Comparison of ENCODE assay signal across 1 cellular context in the genomic region with DNA sequence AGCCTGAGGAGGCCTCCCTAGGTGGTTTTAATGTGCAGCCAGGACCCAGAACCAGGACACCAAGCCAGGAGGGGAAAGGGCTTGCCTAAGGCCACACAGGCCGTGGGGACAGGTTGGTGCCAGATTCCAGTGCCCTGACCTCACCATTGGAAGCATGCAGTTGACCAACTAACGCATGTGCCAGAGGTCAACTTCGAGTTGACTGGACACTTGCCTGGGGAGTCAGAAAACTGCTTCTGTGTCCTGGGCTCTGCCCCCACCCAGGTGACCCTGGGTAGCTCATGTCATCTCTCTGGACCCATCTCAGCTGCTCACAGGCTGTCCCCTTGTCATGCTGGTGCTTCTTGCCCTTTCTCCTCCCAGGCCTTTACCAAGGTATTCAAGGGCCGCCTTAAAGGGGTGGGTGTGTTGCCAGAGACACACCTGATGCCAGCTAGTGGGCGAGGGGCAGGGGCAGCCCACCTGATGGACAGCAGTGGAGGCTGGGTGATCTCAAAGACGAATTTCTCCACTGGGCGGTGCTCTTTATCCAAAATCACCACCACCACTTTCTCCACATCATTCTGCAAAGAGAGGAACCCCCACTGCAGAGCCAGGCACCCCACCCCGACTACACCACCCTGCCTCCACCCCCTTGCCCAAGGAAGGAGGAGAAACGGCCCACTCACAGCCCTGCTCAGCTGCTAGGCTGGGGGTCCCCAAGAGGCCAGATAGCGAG.
TF ChIP-seq lines count a peak whose summit lies in the region.

No MANE protein-coding gene starts in this region.

TF ChIP-seq in HepG2, 621 proteins besides CTCF, POLR2A, EP300 and RAD21:
- TF ChIP-seq ZNF501 (CRISPR knock-in tag; IDR thresholded peaks at IDR 0.05) (no peak), ZNF790 (CRISPR knock-in tag; IDR thresholded peaks at IDR 0.05; ENCODE audit: borderline replicate concordance) (no peak), KLF12 (CRISPR knock-in tag; IDR thresholded peaks at IDR 0.05; ENCODE audit: borderline replicate concordance) (no peak), NR2C2 (CRISPR knock-in tag; IDR thresholded peaks at IDR 0.05; ENCODE audit: borderline replicate concordance) (no peak), AGO1 (IDR thresholded peaks at IDR 0.05; ENCODE audit: low read depth, low read length, poor library complexity, severe bottlenecking) (no peak), ARHGAP35 (CRISPR knock-in tag; IDR thresholded peaks at IDR 0.05; ENCODE audit: borderline replicate concordance) (no peak)
- TF ChIP-seq, protein P1, sequence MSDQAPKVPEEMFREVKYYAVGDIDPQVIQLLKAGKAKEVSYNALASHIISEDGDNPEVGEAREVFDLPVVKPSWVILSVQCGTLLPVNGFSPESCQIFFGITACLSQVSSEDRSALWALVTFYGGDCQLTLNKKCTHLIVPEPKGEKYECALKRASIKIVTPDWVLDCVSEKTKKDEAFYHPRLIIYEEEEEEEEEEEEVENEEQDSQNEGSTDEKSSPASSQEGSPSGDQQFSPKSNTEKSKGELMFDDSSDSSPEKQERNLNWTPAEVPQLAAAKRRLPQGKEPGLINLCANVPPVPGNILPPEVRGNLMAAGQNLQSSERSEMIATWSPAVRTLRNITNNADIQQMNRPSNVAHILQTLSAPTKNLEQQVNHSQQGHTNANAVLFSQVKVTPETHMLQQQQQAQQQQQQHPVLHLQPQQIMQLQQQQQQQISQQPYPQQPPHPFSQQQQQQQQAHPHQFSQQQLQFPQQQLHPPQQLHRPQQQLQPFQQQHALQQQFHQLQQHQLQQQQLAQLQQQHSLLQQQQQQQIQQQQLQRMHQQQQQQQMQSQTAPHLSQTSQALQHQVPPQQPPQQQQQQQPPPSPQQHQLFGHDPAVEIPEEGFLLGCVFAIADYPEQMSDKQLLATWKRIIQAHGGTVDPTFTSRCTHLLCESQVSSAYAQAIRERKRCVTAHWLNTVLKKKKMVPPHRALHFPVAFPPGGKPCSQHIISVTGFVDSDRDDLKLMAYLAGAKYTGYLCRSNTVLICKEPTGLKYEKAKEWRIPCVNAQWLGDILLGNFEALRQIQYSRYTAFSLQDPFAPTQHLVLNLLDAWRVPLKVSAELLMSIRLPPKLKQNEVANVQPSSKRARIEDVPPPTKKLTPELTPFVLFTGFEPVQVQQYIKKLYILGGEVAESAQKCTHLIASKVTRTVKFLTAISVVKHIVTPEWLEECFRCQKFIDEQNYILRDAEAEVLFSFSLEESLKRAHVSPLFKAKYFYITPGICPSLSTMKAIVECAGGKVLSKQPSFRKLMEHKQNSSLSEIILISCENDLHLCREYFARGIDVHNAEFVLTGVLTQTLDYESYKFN (CRISPR knock-in tag; conservative IDR thresholded peaks at IDR 0.05), result no peak
- TF ChIP-seq, protein P2, sequence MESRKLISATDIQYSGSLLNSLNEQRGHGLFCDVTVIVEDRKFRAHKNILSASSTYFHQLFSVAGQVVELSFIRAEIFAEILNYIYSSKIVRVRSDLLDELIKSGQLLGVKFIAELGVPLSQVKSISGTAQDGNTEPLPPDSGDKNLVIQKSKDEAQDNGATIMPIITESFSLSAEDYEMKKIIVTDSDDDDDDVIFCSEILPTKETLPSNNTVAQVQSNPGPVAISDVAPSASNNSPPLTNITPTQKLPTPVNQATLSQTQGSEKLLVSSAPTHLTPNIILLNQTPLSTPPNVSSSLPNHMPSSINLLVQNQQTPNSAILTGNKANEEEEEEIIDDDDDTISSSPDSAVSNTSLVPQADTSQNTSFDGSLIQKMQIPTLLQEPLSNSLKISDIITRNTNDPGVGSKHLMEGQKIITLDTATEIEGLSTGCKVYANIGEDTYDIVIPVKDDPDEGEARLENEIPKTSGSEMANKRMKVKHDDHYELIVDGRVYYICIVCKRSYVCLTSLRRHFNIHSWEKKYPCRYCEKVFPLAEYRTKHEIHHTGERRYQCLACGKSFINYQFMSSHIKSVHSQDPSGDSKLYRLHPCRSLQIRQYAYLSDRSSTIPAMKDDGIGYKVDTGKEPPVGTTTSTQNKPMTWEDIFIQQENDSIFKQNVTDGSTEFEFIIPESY (CRISPR knock-in tag; IDR thresholded peaks at IDR 0.05), result no peak
- TF ChIP-seq, protein P3, sequence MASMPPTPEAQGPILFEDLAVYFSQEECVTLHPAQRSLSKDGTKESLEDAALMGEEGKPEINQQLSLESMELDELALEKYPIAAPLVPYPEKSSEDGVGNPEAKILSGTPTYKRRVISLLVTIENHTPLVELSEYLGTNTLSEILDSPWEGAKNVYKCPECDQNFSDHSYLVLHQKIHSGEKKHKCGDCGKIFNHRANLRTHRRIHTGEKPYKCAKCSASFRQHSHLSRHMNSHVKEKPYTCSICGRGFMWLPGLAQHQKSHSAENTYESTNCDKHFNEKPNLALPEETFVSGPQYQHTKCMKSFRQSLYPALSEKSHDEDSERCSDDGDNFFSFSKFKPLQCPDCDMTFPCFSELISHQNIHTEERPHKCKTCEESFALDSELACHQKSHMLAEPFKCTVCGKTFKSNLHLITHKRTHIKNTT (CRISPR knock-in tag; IDR thresholded peaks at IDR 0.05), result no peak
- TF ChIP-seq, protein P4, sequence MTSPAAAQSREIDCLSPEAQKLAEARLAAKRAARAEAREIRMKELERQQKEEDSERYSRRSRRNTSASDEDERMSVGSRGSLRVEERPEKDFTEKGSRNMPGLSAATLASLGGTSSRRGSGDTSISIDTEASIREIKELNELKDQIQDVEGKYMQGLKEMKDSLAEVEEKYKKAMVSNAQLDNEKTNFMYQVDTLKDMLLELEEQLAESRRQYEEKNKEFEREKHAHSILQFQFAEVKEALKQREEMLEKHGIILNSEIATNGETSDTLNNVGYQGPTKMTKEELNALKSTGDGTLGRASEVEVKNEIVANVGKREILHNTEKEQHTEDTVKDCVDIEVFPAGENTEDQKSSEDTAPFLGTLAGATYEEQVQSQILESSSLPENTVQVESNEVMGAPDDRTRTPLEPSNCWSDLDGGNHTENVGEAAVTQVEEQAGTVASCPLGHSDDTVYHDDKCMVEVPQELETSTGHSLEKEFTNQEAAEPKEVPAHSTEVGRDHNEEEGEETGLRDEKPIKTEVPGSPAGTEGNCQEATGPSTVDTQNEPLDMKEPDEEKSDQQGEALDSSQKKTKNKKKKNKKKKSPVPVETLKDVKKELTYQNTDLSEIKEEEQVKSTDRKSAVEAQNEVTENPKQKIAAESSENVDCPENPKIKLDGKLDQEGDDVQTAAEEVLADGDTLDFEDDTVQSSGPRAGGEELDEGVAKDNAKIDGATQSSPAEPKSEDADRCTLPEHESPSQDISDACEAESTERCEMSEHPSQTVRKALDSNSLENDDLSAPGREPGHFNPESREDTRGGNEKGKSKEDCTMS (CRISPR knock-in tag; conservative IDR thresholded peaks at IDR 0.05), result no peak
TF ChIP-seq in HepG2: peak in this region for 0.
